Comparison of ENCODE assay signal across 14 cellular contexts in genomic region chr9:86046930-86047341, GRCh38. TPM values are rescaled to one million over a fixed set of nuclear protein-coding genes. Genes with fewer than 3 reads are reported as not detected.
DNase-seq lines count a peak whose midpoint lies in the region; ATAC-seq and TF ChIP-seq lines count a peak whose summit lies in the region.
"Had no signal": no experiment of that assay in that cellular context is flagged by ENCODE, and none has a peak within 500 bp of the region (broad histone marks: within the 10 kb centered on the region; RNA-seq: fewer than 3 reads in every experiment).

No MANE protein-coding gene starts in this region.

- DNase-seq in LNCaP clone FGC (ENCODE audit: low read depth) (peak; percentile 88), nephron progenitor cell (no peak), omental fat pad (ENCODE audit: low spot score) (no peak), glomerular visceral epithelial cell (ENCODE audit: extremely low spot score) (no peak), uterus (no peak), NCI-H1694 (lab: John Stamatoyannopoulos, UW) (no peak)
- DNase-seq: GOT3, KBM-7, NCI-H1048, NCI-H146, NCI-H510A treated with DMSO at 0.1 percent for 48 hours had no signal

- H3K36me3 Mint-ChIP-seq in brain, result peaks cover 52% of the 10 kb centered on the region
- H3K36me3 Mint-ChIP-seq in nephron progenitor cell (ENCODE audit: low read depth), result peaks cover 47% of the 10 kb centered on the region

- H3K4me3 ChIP-seq in LNCaP clone FGC (ENCODE audit: low read depth, low read length) (peak overlapping the region; percentile 37; the same call in 1 of the 2 replicates), uterus (no peak overlapping the region)
- H3K4me3 ChIP-seq: A549 had no signal

- H3K36me3 ChIP-seq in uterus, result no peaks in the 10 kb centered on the region

- no peaks in the 10 kb centered on the region for H3K9me3 ChIP-seq in uterus
- H3K9me3 ChIP-seq: A549 had no signal

- TF ChIP-seq POLR2A in uterus (IDR thresholded peaks at IDR 0.05), result no peak

- no peak for ATAC-seq in omental fat pad (ENCODE audit: low FRiP score)

- no peaks in the 10 kb centered on the region for H3K27me3 ChIP-seq in uterus

- intact Hi-C loops in uterus (cut with DNase I; ENCODE audit: low total_unique reads), result no loop called here

- H3K4me1 Mint-ChIP-seq in brain, result no peaks in the 10 kb centered on the region
- peaks cover 35% of the 10 kb centered on the region for H3K4me1 Mint-ChIP-seq in nephron progenitor cell

- H3K4me3 Mint-ChIP-seq in brain (no peak overlapping the region), nephron progenitor cell (no peak overlapping the region)

- peak overlapping the region; percentile 80 for H3K27ac ChIP-seq in C4-2B
- H3K27ac ChIP-seq in uterus, result no peak overlapping the region
- H3K27ac ChIP-seq: A549 had no signal

- peak overlapping the region in 4 of 5 experiments; percentile 67 to 73 (median 70) for H3K27ac Mint-ChIP-seq in brain
- H3K27ac Mint-ChIP-seq in nephron progenitor cell, result peak overlapping the region; percentile 80

- no peak; the same call in 1 of the 2 replicates for TF ChIP-seq CTCF in C4-2B (conservative IDR thresholded peaks at IDR 0.05)
- 0 out of 2 replicates have a peak, but pooled peaks have one; percentile 17 for TF ChIP-seq CTCF in LNCaP clone FGC (IDR thresholded peaks at IDR 0.05; ENCODE audit: control insufficient read depth, extremely low read depth, insufficient read depth)
- TF ChIP-seq CTCF in brain (conservative IDR thresholded peaks at IDR 0.05), result no peak
- no peak for TF ChIP-seq CTCF in nephron progenitor cell (IDR thresholded peaks at IDR 0.05)
- TF ChIP-seq CTCF in omental fat pad (IDR thresholded peaks at IDR 0.05), result no peak
- no peak for TF ChIP-seq CTCF in uterus (IDR thresholded peaks at IDR 0.05)

- no peaks in the 10 kb centered on the region for H3K4me1 ChIP-seq in uterus
- H3K4me1 ChIP-seq: A549 had no signal

- H3K9me3 Mint-ChIP-seq in brain (peaks cover 0 to 4% (median 0%) of the 10 kb centered on the region in 5 experiments), nephron progenitor cell (no peaks in the 10 kb centered on the region)

- no peaks in the 10 kb centered on the region for H3K27me3 Mint-ChIP-seq in brain
- H3K27me3 Mint-ChIP-seq in nephron progenitor cell (ENCODE audit: low read depth, poor library complexity), result no peaks in the 10 kb centered on the region

RNA-seq across cellular contexts. Expression of gene GOLM1, which starts 52.4 kb away (rescaled TPM):
- polyA plus RNA-seq in brain (ENCODE audit: insufficient read depth, low read depth, low replicate concordance), result 215 TPM
- total RNA-seq in omental fat pad (10 to 100 TPM; 16.1 to 31.7 (median 22.1) TPM), uterus (10 to 100 TPM; 11.3 to 85.4 (median 15.7) TPM)
